Comparison of ENCODE assay signal across 1 cellular context in genomic region chr3:103965764-103966163, GRCh38.
TF ChIP-seq lines count a peak whose summit lies in the region.

No MANE protein-coding gene starts in this region.

TF ChIP-seq in H1, 55 proteins besides CTCF, POLR2A, EP300 and RAD21:
- no peak for TF ChIP-seq POU5F1 (IDR thresholded peaks at IDR 0.05; ENCODE audit: low read depth, low read length)
- TF ChIP-seq EZH2 (IDR thresholded peaks at IDR 0.05; ENCODE audit: low read depth, low read length, severe bottlenecking): no peak
- no peak for TF ChIP-seq MAFK (IDR thresholded peaks at IDR 0.05; ENCODE audit: low read depth, low read length)
- no peak for TF ChIP-seq CTBP2 (IDR thresholded peaks at IDR 0.05; ENCODE audit: borderline replicate concordance, insufficient read depth, insufficient read length, low read length)
- TF ChIP-seq YY1 (IDR thresholded peaks at IDR 0.05; ENCODE audit: low read depth, low read length): no peak
- TF ChIP-seq TEAD4 (IDR thresholded peaks at IDR 0.05; ENCODE audit: low read depth, low read length): no peak
- no peak for TF ChIP-seq RBBP5 (IDR thresholded peaks at IDR 0.05; ENCODE audit: borderline replicate concordance, low read depth, low read length)
TF ChIP-seq in H1: peak in this region for 0.
